ENCODE assay signal across 1 cellular context in genomic region chr5:17114715-17115599, GRCh38.
TF ChIP-seq lines count a peak whose summit lies in the region.

No MANE protein-coding gene starts in this region.

TF ChIP-seq in GM23338, 12 proteins besides CTCF, POLR2A, EP300 and RAD21:
- TF ChIP-seq, protein P1, sequence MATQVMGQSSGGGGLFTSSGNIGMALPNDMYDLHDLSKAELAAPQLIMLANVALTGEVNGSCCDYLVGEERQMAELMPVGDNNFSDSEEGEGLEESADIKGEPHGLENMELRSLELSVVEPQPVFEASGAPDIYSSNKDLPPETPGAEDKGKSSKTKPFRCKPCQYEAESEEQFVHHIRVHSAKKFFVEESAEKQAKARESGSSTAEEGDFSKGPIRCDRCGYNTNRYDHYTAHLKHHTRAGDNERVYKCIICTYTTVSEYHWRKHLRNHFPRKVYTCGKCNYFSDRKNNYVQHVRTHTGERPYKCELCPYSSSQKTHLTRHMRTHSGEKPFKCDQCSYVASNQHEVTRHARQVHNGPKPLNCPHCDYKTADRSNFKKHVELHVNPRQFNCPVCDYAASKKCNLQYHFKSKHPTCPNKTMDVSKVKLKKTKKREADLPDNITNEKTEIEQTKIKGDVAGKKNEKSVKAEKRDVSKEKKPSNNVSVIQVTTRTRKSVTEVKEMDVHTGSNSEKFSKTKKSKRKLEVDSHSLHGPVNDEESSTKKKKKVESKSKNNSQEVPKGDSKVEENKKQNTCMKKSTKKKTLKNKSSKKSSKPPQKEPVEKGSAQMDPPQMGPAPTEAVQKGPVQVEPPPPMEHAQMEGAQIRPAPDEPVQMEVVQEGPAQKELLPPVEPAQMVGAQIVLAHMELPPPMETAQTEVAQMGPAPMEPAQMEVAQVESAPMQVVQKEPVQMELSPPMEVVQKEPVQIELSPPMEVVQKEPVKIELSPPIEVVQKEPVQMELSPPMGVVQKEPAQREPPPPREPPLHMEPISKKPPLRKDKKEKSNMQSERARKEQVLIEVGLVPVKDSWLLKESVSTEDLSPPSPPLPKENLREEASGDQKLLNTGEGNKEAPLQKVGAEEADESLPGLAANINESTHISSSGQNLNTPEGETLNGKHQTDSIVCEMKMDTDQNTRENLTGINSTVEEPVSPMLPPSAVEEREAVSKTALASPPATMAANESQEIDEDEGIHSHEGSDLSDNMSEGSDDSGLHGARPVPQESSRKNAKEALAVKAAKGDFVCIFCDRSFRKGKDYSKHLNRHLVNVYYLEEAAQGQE (IDR thresholded peaks at IDR 0.05; ENCODE audit: unreplicated experiment): no peak
- TF ChIP-seq, protein P2, sequence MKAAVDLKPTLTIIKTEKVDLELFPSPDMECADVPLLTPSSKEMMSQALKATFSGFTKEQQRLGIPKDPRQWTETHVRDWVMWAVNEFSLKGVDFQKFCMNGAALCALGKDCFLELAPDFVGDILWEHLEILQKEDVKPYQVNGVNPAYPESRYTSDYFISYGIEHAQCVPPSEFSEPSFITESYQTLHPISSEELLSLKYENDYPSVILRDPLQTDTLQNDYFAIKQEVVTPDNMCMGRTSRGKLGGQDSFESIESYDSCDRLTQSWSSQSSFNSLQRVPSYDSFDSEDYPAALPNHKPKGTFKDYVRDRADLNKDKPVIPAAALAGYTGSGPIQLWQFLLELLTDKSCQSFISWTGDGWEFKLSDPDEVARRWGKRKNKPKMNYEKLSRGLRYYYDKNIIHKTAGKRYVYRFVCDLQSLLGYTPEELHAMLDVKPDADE (IDR thresholded peaks at IDR 0.05): no peak
